In the genomic region with DNA sequence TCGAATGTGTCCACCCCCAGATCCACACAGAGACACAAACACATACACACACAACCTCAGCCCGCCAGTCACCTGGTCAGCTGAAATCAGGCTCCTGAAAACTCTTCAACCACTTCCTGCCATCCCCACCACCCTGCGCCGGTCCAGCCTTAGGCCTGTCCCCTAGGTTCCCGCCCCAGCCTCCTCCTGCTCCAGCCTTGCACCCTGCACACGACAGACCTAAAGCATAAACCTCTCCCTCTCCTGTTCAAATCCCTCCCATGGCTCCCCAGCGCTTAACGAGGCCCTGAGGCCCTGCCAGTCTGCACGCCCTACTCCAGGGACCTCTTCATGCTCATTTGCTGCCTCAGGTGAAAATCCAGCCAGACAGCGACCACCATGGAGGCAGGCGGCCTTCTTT, we compare ENCODE assay signal across 21 cellular contexts. TPM values are rescaled to one million over a fixed set of nuclear protein-coding genes. Genes with fewer than 3 reads are reported as not detected.
DNase-seq lines count a peak whose midpoint lies in the region; ATAC-seq, FAIRE-seq and TF ChIP-seq lines count a peak whose summit lies in the region.
"Had no signal": no experiment of that assay in that cellular context is flagged by ENCODE, and none has a peak within 500 bp of the region (broad histone marks: within the 10 kb centered on the region; RNA-seq: fewer than 3 reads in every experiment).

No MANE protein-coding gene starts in this region.

- RAD21 ChIA-PET in GM12878 (lab: Charles Lee; ENCODE audit: unreplicated experiment), result interaction anchor here (1.8 kb wide), 1 partner anchor 208 kb away, joined by 15 read pairs; no protein-coding TSS in a partner anchor

- H3K4ac ChIP-seq in H9 (ENCODE audit: low read depth, low read length), result no peak overlapping the region

- no peak overlapping the region for H3T11ph ChIP-seq in H9 (ENCODE audit: low read length)

- no peak for FAIRE-seq in GM12878 (lab: Jason Lieb, UNC)

- no peak for TF ChIP-seq EP300 in GM12878 (IDR thresholded peaks at IDR 0.05; ENCODE audit: borderline replicate concordance in 1 of 2, control insufficient read depth in 1 of 2, low read depth in 2 of 2, low read length in 2 of 2)

- H2BK5ac ChIP-seq in H9 (ENCODE audit: insufficient read length, low read length), result no peak overlapping the region

- peaks cover 65% of the 10 kb centered on the region for H3K27me3 Mint-ChIP-seq in H9 (ENCODE audit: low read depth)
- H3K27me3 Mint-ChIP-seq in neural progenitor cell (ENCODE audit: insufficient read depth, low read depth), result peaks cover 26% of the 10 kb centered on the region

- ATAC-seq in GM12878 (peak; percentile 42; the same call in 2 of the 3 replicates), GM18858 (IDR thresholded peaks at IDR 0.05; ENCODE audit: unreplicated experiment) (no peak)

- H2BK20ac ChIP-seq in H9 (ENCODE audit: low read depth, low read length, poor library complexity, severe bottlenecking), result no peak overlapping the region

- peaks cover 20% of the 10 kb centered on the region for H3F3A ChIP-seq in neural progenitor cell (ENCODE audit: low read depth)

- no peak overlapping the region for H2BK12ac ChIP-seq in H9 (ENCODE audit: insufficient read length, low read depth, low read length)

- H3K36me3 ChIP-seq in GM12878 (ENCODE audit: control insufficient read depth in 2 of 2, insufficient read depth in 2 of 2, low read length in 1 of 2) (no peaks in the 10 kb centered on the region), neural progenitor cell (no peaks in the 10 kb centered on the region), thyroid gland (no peaks in the 10 kb centered on the region)
- H3K36me3 ChIP-seq: left ventricle myocardium inferior, Peyer's patch, prostate gland, SJCRH30, tibial artery had no signal

- TF ChIP-seq RAD21 in GM12878 (IDR thresholded peaks at IDR 0.05; ENCODE audit: insufficient read depth, low read depth, low read length), result no peak

- no peaks in the 10 kb centered on the region for H3K4me1 ChIP-seq in H9 (ENCODE audit: insufficient read depth, low read length)
- H3K4me1 ChIP-seq in GM12878 (ENCODE audit: control insufficient read depth, insufficient read depth, low read length), result no peaks in the 10 kb centered on the region
- peaks cover 22% of the 10 kb centered on the region for H3K4me1 ChIP-seq in neural progenitor cell
- H3K4me1 ChIP-seq in thyroid gland, result peaks cover 19 to 32% of the 10 kb centered on the region in 2 donors
- H3K4me1 ChIP-seq: prostate gland, SJCRH30 had no signal

- H3K4me3 ChIP-seq in GM12878, result no peak overlapping the region
- no peak overlapping the region for H3K4me3 ChIP-seq in neural progenitor cell
- H3K4me3 ChIP-seq in thyroid gland (replicated peaks in 1 of 3), result no peak overlapping the region
- H3K4me3 ChIP-seq: Peyer's patch, prostate gland, SJCRH30 had no signal

- SMC1A ChIA-PET in GM12878 (lab: Charles Lee; ENCODE audit: uncharacterized antibody, unreplicated experiment), result interaction anchor here (1.2 to 2.9 kb wide), 2 partner anchors 93 to 106 kb away, joined by 3 to 9 read pairs; no protein-coding TSS in a partner anchor

- H3K4me2 ChIP-seq in H9 (ENCODE audit: insufficient read depth, insufficient read length, low read length), result no peak overlapping the region
- H3K4me2 ChIP-seq in GM12878 (ENCODE audit: control insufficient read depth, insufficient read depth), result no peak overlapping the region
- no peak overlapping the region for H3K4me2 ChIP-seq in neural progenitor cell

- H3K9me3 ChIP-seq in H9 (ENCODE audit: control insufficient read depth, low read depth, low read length) (no peaks in the 10 kb centered on the region), GM12878 (replicated peaks; ENCODE audit: control insufficient read depth, insufficient read depth, low read length) (no peaks in the 10 kb centered on the region), neural progenitor cell (ENCODE audit: low read depth) (no peaks in the 10 kb centered on the region), thyroid gland (no peaks in the 10 kb centered on the region)
- H3K9me3 ChIP-seq: left ventricle myocardium inferior, Peyer's patch, prostate gland, SJCRH30, tibial artery had no signal

- H4K91ac ChIP-seq in H9 (ENCODE audit: insufficient read length, low read depth, low read length), result no peak overlapping the region

- no peak overlapping the region for H2BK15ac ChIP-seq in H9 (ENCODE audit: low read depth, low read length)

- H3K4me1 Mint-ChIP-seq in H9 (peaks cover 18 to 38% of the 10 kb centered on the region in 2 experiments), neural progenitor cell (peaks cover 39% of the 10 kb centered on the region)

- no peaks in the 10 kb centered on the region; a peak in 1 of 7 replicates for H3K36me3 Mint-ChIP-seq in H9 (ENCODE audit: insufficient read depth in 1 of 3, low read depth in 3 of 3)
- H3K36me3 Mint-ChIP-seq in neural progenitor cell, result no peaks in the 10 kb centered on the region
- H3K36me3 Mint-ChIP-seq: activated CD8-positive, alpha-beta memory T cell treated with anti-CD3 and anti-CD28 coated beads, Interleukin-2, amount 10 ng/mL, durations not matched to agents 7 days and 5 days; activated naive CD8-positive, alpha-beta T cell treated with anti-CD3 and anti-CD28 coated beads for 36 hours had no signal

- no peak overlapping the region for H4K8ac ChIP-seq in H9 (replicated peaks; ENCODE audit: insufficient read length, low read depth, low read length)

- BruUV-seq in GM12878 (replicated peaks; lab: Mats Ljungman, UMichigan), result no TSS peak

- H3K18ac ChIP-seq in H9 (ENCODE audit: insufficient read length, low read depth, low read length), result no peak overlapping the region

- no peak overlapping the region; the same call in 1 of the 2 replicates for H3K14ac ChIP-seq in H9 (ENCODE audit: insufficient read depth, low read length)

- in situ Hi-C loops in GM12878 (cut with MboI), result loop anchor here (5.0 kb wide), 2 partner anchors 86 to 206 kb away; no protein-coding TSS in a partner anchor

- H3K9ac ChIP-seq in H9 (ENCODE audit: extremely low read depth, insufficient read length, low read length), result no peak overlapping the region
- no peak overlapping the region for H3K9ac ChIP-seq in GM12878 (ENCODE audit: control insufficient read depth, insufficient read depth, low read length)
- H3K9ac ChIP-seq in neural progenitor cell, result no peak overlapping the region

- H3K23ac ChIP-seq in H9 (ENCODE audit: insufficient read length, low read depth, low read length), result no peak overlapping the region

- H3K79me2 ChIP-seq in H9 (ENCODE audit: insufficient read depth, low read length), result no peaks in the 10 kb centered on the region
- H3K79me2 ChIP-seq in GM12878 (ENCODE audit: control insufficient read depth, insufficient read depth, low read length), result no peaks in the 10 kb centered on the region
- H3K79me2 ChIP-seq in neural progenitor cell (ENCODE audit: low read depth), result no peaks in the 10 kb centered on the region

- H3K79me1 ChIP-seq in H9 (ENCODE audit: insufficient read depth, low read depth, low read length, poor library complexity, severe bottlenecking), result no peaks in the 10 kb centered on the region

- H2AFZ ChIP-seq in H9 (ENCODE audit: low read length) (no peak overlapping the region), GM12878 (ENCODE audit: control insufficient read depth, low read depth, low read length) (no peak overlapping the region), neural progenitor cell (replicated peaks) (no peak overlapping the region)

- H3K27ac ChIP-seq in H9 (ENCODE audit: insufficient read length, low read depth, low read length) (no peak overlapping the region), GM12878 (ENCODE audit: control insufficient read depth, insufficient read depth) (no peak overlapping the region), neural progenitor cell (no peak overlapping the region), thyroid gland (no peak overlapping the region)
- H3K27ac ChIP-seq: left ventricle myocardium inferior, Peyer's patch, prostate gland, SJCRH30, skin epidermis had no signal

- peaks cover 0 to 2% of the 10 kb centered on the region in 2 experiments; a peak in 2 of 5 replicates for H3K9me3 Mint-ChIP-seq in H9
- H3K9me3 Mint-ChIP-seq in neural progenitor cell, result peaks cover 4% of the 10 kb centered on the region
- H3K9me3 Mint-ChIP-seq: activated CD4-positive, alpha-beta T cell treated with anti-CD3 and anti-CD28 coated beads, Interleukin-2, amount 10 ng/mL, durations not matched to agents 7 days and 5 days; activated naive CD8-positive, alpha-beta T cell treated with anti-CD3 and anti-CD28 coated beads for 36 hours; activated T-helper 17 cell treated with anti-CD3 and anti-CD28 coated beads, Interleukin-2, amount 50 U/mL, for 72 hours had no signal

- no peak overlapping the region for H2AK5ac ChIP-seq in H9 (ENCODE audit: insufficient read length, low read length)

- peaks cover 3% of the 10 kb centered on the region; the same call in 1 of the 2 replicates for H3K27me3 ChIP-seq in H9 (ENCODE audit: insufficient read depth, low read length)
- H3K27me3 ChIP-seq in GM12878 (replicated peaks in 1 of 2; ENCODE audit: control insufficient read depth in 2 of 2, insufficient read depth in 2 of 2, low read length in 1 of 2), result peaks cover 10 to 23% of the 10 kb centered on the region in 2 experiments; a peak in 3 of 4 replicates
- peaks cover 73% of the 10 kb centered on the region for H3K27me3 ChIP-seq in neural progenitor cell
- peaks cover 12% of the 10 kb centered on the region for H3K27me3 ChIP-seq in thyroid gland

- intact Hi-C loops in GM12878 (cut with micrococcal nuclease; ENCODE audit: unreplicated experiment) (loop anchor here (1.0 to 2.0 kb wide), 2 partner anchors 86 to 94 kb away; no protein-coding TSS in a partner anchor), thyroid gland (cut with DNase I) (loop anchor here (2.0 to 10.0 kb wide), 2 partner anchors 92 to 204 kb away; no protein-coding TSS in a partner anchor)

- H3K23me2 ChIP-seq in H9 (ENCODE audit: insufficient read length, low read depth, low read length, poor library complexity, severe bottlenecking), result peaks cover 12% of the 10 kb centered on the region

- POLR2A ChIA-PET in GM12878 (lab: Charles Lee), result no interaction called here

- CTCF ChIA-PET in GM12878 (lab: Yijun Ruan, JAX), result interaction anchor here (0.6 to 2.5 kb wide), 7 partner anchors 27 to 208 kb away, joined by 3 to 14 read pairs (median 4); no protein-coding TSS in a partner anchor

- WGBS in H9 (ENCODE audit: extremely low coverage, insufficient read length, low lambda C conversion rate), result no CpG with 5 or more reads among the region's 11 CpGs
- 16% methylated on average over 10 of the region's 11 CpGs for WGBS in GM12878 (ENCODE audit: insufficient coverage, insufficient replicate concordance, low lambda C conversion rate, missing lambda C conversion rate)
- 46 to 52% methylated on average over 9 to 11 of the region's 11 CpGs for WGBS in thyroid gland, 2 donors

- no peak overlapping the region for H4K5ac ChIP-seq in H9 (ENCODE audit: insufficient read length, low read depth, low read length)

- H4K20me1 ChIP-seq in H9 (ENCODE audit: control insufficient read depth, insufficient read depth, insufficient read length), result no peaks in the 10 kb centered on the region
- no peaks in the 10 kb centered on the region for H4K20me1 ChIP-seq in GM12878 (ENCODE audit: control insufficient read depth, insufficient read depth)
- H4K20me1 ChIP-seq in neural progenitor cell (ENCODE audit: low read depth), result no peaks in the 10 kb centered on the region

- DNase-seq in DMS79 (lab: John Stamatoyannopoulos, UW) (peak; percentile 61), DMS79 treated with DMSO at 0.1 percent for 48 hours (lab: John Stamatoyannopoulos, UW) (no peak), H9 (no peak), GM12878 (ENCODE audit: low read depth, low spot score) (no peak), neural progenitor cell (ENCODE audit: low spot score) (no peak), thyroid gland (no peak), GM10266 (ENCODE audit: extremely low spot score) (no peak)
- DNase-seq: EL, HCEC 1CT, NCI-H187 treated with DMSO at 0.1 percent for 48 hours had no signal

- H2BK120ac ChIP-seq in H9 (ENCODE audit: low read depth, low read length, poor library complexity, severe bottlenecking), result no peak overlapping the region

- H3K27ac Mint-ChIP-seq in H9 (no peak overlapping the region), neural progenitor cell (peak overlapping the region; percentile 10)
- H3K27ac Mint-ChIP-seq: activated CD4-positive, alpha-beta T cell treated with anti-CD3 and anti-CD28 coated beads, Interleukin-2, amount 10 ng/mL, durations not matched to agents 7 days and 5 days; activated CD8-positive, alpha-beta memory T cell treated with anti-CD3 and anti-CD28 coated beads, Interleukin-2, amount 10 ng/mL, durations not matched to agents 7 days and 5 days; activated naive CD8-positive, alpha-beta T cell treated with anti-CD3 and anti-CD28 coated beads for 36 hours; activated T-helper 17 cell treated with anti-CD3 and anti-CD28 coated beads, Interleukin-2, amount 50 U/mL, for 72 hours had no signal

- no peak for TF ChIP-seq CTCF in H9 (conservative IDR thresholded peaks at IDR 0.05)
- no peak for TF ChIP-seq CTCF in GM12878 (IDR thresholded peaks at IDR 0.05 in 2 of 3, conservative IDR thresholded peaks at IDR 0.05 in 1 of 3; ENCODE audit: control insufficient read depth in 2 of 3, extremely low read depth in 1 of 3, insufficient read depth in 1 of 3, low read depth in 3 of 3, low read length in 3 of 3)
- no peak for TF ChIP-seq CTCF in neural progenitor cell (IDR thresholded peaks at IDR 0.05)
- no peak for TF ChIP-seq CTCF in thyroid gland (IDR thresholded peaks at IDR 0.05)
- no peak for TF ChIP-seq CTCF in GM10266 (IDR thresholded peaks at IDR 0.05; ENCODE audit: control insufficient read depth, insufficient read depth, low read depth, missing control alignments)

- H3K56ac ChIP-seq in H9 (ENCODE audit: insufficient read length, low read depth, low read length), result no peak overlapping the region

- H3K4me3 Mint-ChIP-seq in H9 (peak overlapping the region; percentile 14 to 25; a peak in 3 of 5 replicates), neural progenitor cell (peak overlapping the region; percentile 9)
- H3K4me3 Mint-ChIP-seq: activated CD4-positive, alpha-beta T cell treated with anti-CD3 and anti-CD28 coated beads, Interleukin-2, amount 10 ng/mL, durations not matched to agents 7 days and 5 days; activated CD8-positive, alpha-beta memory T cell treated with anti-CD3 and anti-CD28 coated beads, Interleukin-2, amount 10 ng/mL, durations not matched to agents 7 days and 5 days; activated naive CD8-positive, alpha-beta T cell treated with anti-CD3 and anti-CD28 coated beads for 36 hours; activated T-helper 17 cell treated with anti-CD3 and anti-CD28 coated beads, Interleukin-2, amount 50 U/mL, for 72 hours had no signal

- TF ChIP-seq POLR2A in GM12878 (IDR thresholded peaks at IDR 0.05; ENCODE audit: low read depth, low read length) (no peak), thyroid gland (IDR thresholded peaks at IDR 0.05) (no peak)

RNA-seq across cellular contexts. Expression of gene PNMA8B, which starts 7.1 kb away (rescaled TPM):
- 1.4 and 1.5 TPM in 2 replicates for total RNA-seq in H9 (2021)
- total RNA-seq in GM12878 (2013; cell fraction: nucleolus; rRNA removed), result 0.08 TPM in 1 of 2 replicates, not detected in the other
- total RNA-seq in GM12878 (2014; rRNA removed), result not detected in 2 replicates
- total RNA-seq in GM12878 (2014; rRNA removed; fragmentation: Illumina TruSeq; extraction: Trizol), result not detected in 2 replicates
- total RNA-seq in GM12878 (2021), result not detected in 2 replicates
- polyA plus RNA-seq in GM12878 (2011; ENCODE audit: low read depth), result not detected
- not detected in 2 replicates for polyA plus RNA-seq in GM12878 (2011; rRNA removed)
- polyA plus RNA-seq in GM12878 (2011; cell fraction: cytosol; rRNA removed), result not detected in 2 replicates
- polyA plus RNA-seq in GM12878 (2011; cell fraction: nucleus; rRNA removed), result not detected in 2 replicates
- polyA plus RNA-seq in GM12878 (2012), result 0.01 TPM in 1 of 2 replicates, not detected in the other
- polyA plus RNA-seq in GM12878 (2014; fragmentation: Illumina TruSeq; extraction: Trizol), result 0.01 TPM in 1 of 2 replicates, not detected in the other
- polyA plus RNA-seq in GM12878 (2014; fragmentation: Nextera tagmentation; extraction: Ambion mirVana), result not detected
- polyA plus RNA-seq in GM12878 (2014; rRNA removed), result not detected in 2 replicates
- not detected for polyA plus RNA-seq in GM12878 (2016; fragmentation: Nextera tagmentation; extraction: Ambion mirVana)
- not detected in 2 replicates for polyA minus RNA-seq in GM12878 (2011; rRNA and poly(A)+ RNA removed)
- not detected in 2 replicates for polyA minus RNA-seq in GM12878 (2011; cell fraction: cytosol; rRNA and poly(A)+ RNA removed)
- polyA minus RNA-seq in GM12878 (2011; cell fraction: nucleus; rRNA and poly(A)+ RNA removed), result not detected in 2 replicates
- total RNA-seq in neural progenitor cell (ENCODE audit: low replicate concordance), result 0.09 and 3.9 TPM in 2 replicates
- total RNA-seq in thyroid gland, result 1 to 10 TPM; 1.3 to 1.5 (median 1.5) TPM
- total RNA-seq: activated CD8-positive, alpha-beta memory T cell treated with anti-CD3 and anti-CD28 coated beads, Interleukin-2, amount 10 ng/mL, durations not matched to agents 7 days and 5 days had no signal

RNA-seq across cellular contexts. Expression of gene PNMA8A, which starts 17.2 kb away (rescaled TPM):
- total RNA-seq in H9 (2021), result 22.6 and 23.2 TPM in 2 replicates
- 2.0 and 2.1 TPM in 2 replicates for total RNA-seq in GM12878 (2013; cell fraction: nucleolus; rRNA removed)
- total RNA-seq in GM12878 (2014; rRNA removed), result 0.28 and 0.98 TPM in 2 replicates
- 0.22 and 0.23 TPM in 2 replicates for total RNA-seq in GM12878 (2014; rRNA removed; fragmentation: Illumina TruSeq; extraction: Trizol)
- total RNA-seq in GM12878 (2021), result 0.26 and 0.88 TPM in 2 replicates
- polyA plus RNA-seq in GM12878 (2011; ENCODE audit: low read depth), result 0.34 TPM
- 0.15 and 0.17 TPM in 2 replicates for polyA plus RNA-seq in GM12878 (2011; rRNA removed)
- 0.08 and 0.46 TPM in 2 replicates for polyA plus RNA-seq in GM12878 (2011; cell fraction: cytosol; rRNA removed)
- polyA plus RNA-seq in GM12878 (2011; cell fraction: nucleus; rRNA removed), result 0.04 TPM in 1 of 2 replicates, not detected in the other
- polyA plus RNA-seq in GM12878 (2012), result 0.51 and 0.66 TPM in 2 replicates
- 0.08 and 0.18 TPM in 2 replicates for polyA plus RNA-seq in GM12878 (2014; fragmentation: Illumina TruSeq; extraction: Trizol)
- polyA plus RNA-seq in GM12878 (2014; fragmentation: Nextera tagmentation; extraction: Ambion mirVana), result under 1 TPM; 0.02 to 0.05 TPM
- polyA plus RNA-seq in GM12878 (2014; rRNA removed), result 0.05 and 0.19 TPM in 2 replicates
- polyA plus RNA-seq in GM12878 (2016; fragmentation: Nextera tagmentation; extraction: Ambion mirVana), result under 1 TPM; 0.10 to 0.15 TPM
- 0.05 TPM in 1 of 2 replicates, not detected in the other for polyA minus RNA-seq in GM12878 (2011; rRNA and poly(A)+ RNA removed)
- polyA minus RNA-seq in GM12878 (2011; cell fraction: cytosol; rRNA and poly(A)+ RNA removed), result not detected in 2 replicates
- polyA minus RNA-seq in GM12878 (2011; cell fraction: nucleus; rRNA and poly(A)+ RNA removed), result 0.10 TPM in 1 of 2 replicates, not detected in the other
- 42.5 and 43.9 TPM in 2 replicates for total RNA-seq in neural progenitor cell (ENCODE audit: low replicate concordance)
- 10 to 100 TPM in 3 of 4 donors, 1 to 10 TPM in 1; 8.9 to 33.8 (median 19.5) TPM for total RNA-seq in thyroid gland
- total RNA-seq: activated CD4-positive, alpha-beta T cell treated with anti-CD3 and anti-CD28 coated beads, Interleukin-2, amount 10 ng/mL, durations not matched to agents 7 days and 5 days; activated T-helper 17 cell treated with anti-CD3 and anti-CD28 coated beads, Interleukin-2, amount 50 U/mL, for 72 hours had no signal

RNA-seq across cellular contexts. Expression of gene PNMA8C, which starts 59.8 kb away (rescaled TPM):
- total RNA-seq in H9 (2021), result 1.7 and 1.8 TPM in 2 replicates
- not detected in 2 replicates for total RNA-seq in GM12878 (2013; cell fraction: nucleolus; rRNA removed)
- total RNA-seq in GM12878 (2014; rRNA removed), result not detected in 2 replicates
- not detected in 2 replicates for total RNA-seq in GM12878 (2014; rRNA removed; fragmentation: Illumina TruSeq; extraction: Trizol)
- not detected in 2 replicates for total RNA-seq in GM12878 (2021)
- polyA plus RNA-seq in GM12878 (2011; ENCODE audit: low read depth), result not detected
- polyA plus RNA-seq in GM12878 (2011; rRNA removed), result not detected in 2 replicates
- polyA plus RNA-seq in GM12878 (2011; cell fraction: cytosol; rRNA removed), result not detected in 2 replicates
- not detected in 2 replicates for polyA plus RNA-seq in GM12878 (2011; cell fraction: nucleus; rRNA removed)
- polyA plus RNA-seq in GM12878 (2012), result 0.03 TPM in 1 of 2 replicates, not detected in the other
- polyA plus RNA-seq in GM12878 (2014; fragmentation: Illumina TruSeq; extraction: Trizol), result not detected in 2 replicates
- polyA plus RNA-seq in GM12878 (2014; fragmentation: Nextera tagmentation; extraction: Ambion mirVana), result not detected
- polyA plus RNA-seq in GM12878 (2014; rRNA removed), result not detected in 2 replicates
- not detected for polyA plus RNA-seq in GM12878 (2016; fragmentation: Nextera tagmentation; extraction: Ambion mirVana)
- polyA minus RNA-seq in GM12878 (2011; rRNA and poly(A)+ RNA removed), result not detected in 2 replicates
- polyA minus RNA-seq in GM12878 (2011; cell fraction: cytosol; rRNA and poly(A)+ RNA removed), result not detected in 2 replicates
- not detected in 2 replicates for polyA minus RNA-seq in GM12878 (2011; cell fraction: nucleus; rRNA and poly(A)+ RNA removed)
- 0.58 and 0.74 TPM in 2 replicates for total RNA-seq in neural progenitor cell (ENCODE audit: low replicate concordance)
- under 1 TPM in 1 of 4 donors, not detected in 3; 0.11 TPM for total RNA-seq in thyroid gland
- total RNA-seq: activated CD4-positive, alpha-beta T cell treated with anti-CD3 and anti-CD28 coated beads, Interleukin-2, amount 10 ng/mL, durations not matched to agents 7 days and 5 days; activated CD8-positive, alpha-beta memory T cell treated with anti-CD3 and anti-CD28 coated beads, Interleukin-2, amount 10 ng/mL, durations not matched to agents 7 days and 5 days; activated naive CD8-positive, alpha-beta T cell treated with anti-CD3 and anti-CD28 coated beads for 36 hours; activated T-helper 17 cell treated with anti-CD3 and anti-CD28 coated beads, Interleukin-2, amount 50 U/mL, for 72 hours; left ventricle myocardium inferior; Peyer's patch had no signal
